ENCODE assay signal across 26 cellular contexts in the genomic region with DNA sequence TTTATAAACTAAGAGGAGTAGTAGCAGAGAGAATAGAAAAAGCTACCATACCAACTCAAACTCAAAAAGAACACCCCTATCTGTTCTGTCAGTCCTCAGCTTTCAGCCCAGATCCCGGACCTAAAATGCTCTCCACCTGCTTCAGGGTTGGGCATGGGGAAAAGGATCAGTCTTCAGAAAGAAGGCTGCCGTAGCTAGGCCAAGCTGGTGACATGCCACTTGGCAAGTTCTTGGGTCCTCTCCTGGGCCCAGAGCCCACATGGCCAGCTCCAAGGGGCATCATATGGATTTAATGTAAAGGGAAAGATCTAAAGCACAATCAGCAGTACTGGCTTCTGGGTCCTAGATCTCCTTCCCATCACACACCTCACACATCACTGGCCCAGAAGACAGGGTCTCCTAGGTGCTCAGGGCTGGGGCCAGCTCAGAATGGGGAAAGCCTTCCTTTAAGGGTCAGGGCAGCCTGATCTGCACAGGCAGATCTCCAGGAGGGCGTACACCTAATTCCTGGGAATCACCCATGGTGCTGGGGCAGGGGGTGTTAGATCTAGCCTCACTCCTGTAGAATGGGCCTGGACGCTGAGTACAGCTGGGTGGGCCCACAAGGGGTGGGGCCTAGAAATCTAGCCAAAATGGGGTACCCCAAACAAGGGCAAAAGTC. TPM values are rescaled to one million over a fixed set of nuclear protein-coding genes. Genes with fewer than 3 reads are reported as not detected.
A peak's percentile ranks its signal among the peaks of the same experiment; 100 is the strongest.
DNase-seq lines count a peak whose midpoint lies in the region; ATAC-seq and TF ChIP-seq lines count a peak whose summit lies in the region.
"Had no signal": no experiment of that assay in that cellular context is flagged by ENCODE, and none has a peak within 500 bp of the region (broad histone marks: within the 10 kb centered on the region; RNA-seq: fewer than 3 reads in every experiment).

No MANE protein-coding gene starts in this region.

- no peaks in the 10 kb centered on the region for H3K79me2 ChIP-seq in osteoblast (ENCODE audit: insufficient read depth, low read length)

- H4K20me1 ChIP-seq in osteoblast (ENCODE audit: insufficient read depth, low read length), result no peaks in the 10 kb centered on the region

- no peaks in the 10 kb centered on the region for H3K4me1 ChIP-seq in osteoblast (ENCODE audit: insufficient read depth, low read length)

- no peak overlapping the region for H3K4me3 ChIP-seq in H7 (ENCODE audit: insufficient read depth, low read depth, low read length)
- H3K4me3 ChIP-seq in osteoblast (ENCODE audit: insufficient read depth, low read length), result no peak overlapping the region
- H3K4me3 ChIP-seq: ovary, upper lobe of right lung had no signal

- no peak for TF ChIP-seq CTCF in GM10266 (IDR thresholded peaks at IDR 0.05; ENCODE audit: control insufficient read depth, insufficient read depth, low read depth, missing control alignments)
- TF ChIP-seq CTCF in endothelial cell (IDR thresholded peaks at IDR 0.05; ENCODE audit: unreplicated experiment), result no peak
- no peak for TF ChIP-seq CTCF in osteoblast (IDR thresholded peaks at IDR 0.05; ENCODE audit: extremely low read depth, low read depth, low read length)

- no peak overlapping the region for H3K27ac ChIP-seq in osteoblast (ENCODE audit: low read depth, low read length)
- H3K27ac ChIP-seq: HL-60, ovary, upper lobe of right lung had no signal

- peak overlapping the region; percentile 97 for H3K4me3 Mint-ChIP-seq in endothelial cell (ENCODE audit: unreplicated experiment)
- H3K4me3 Mint-ChIP-seq: activated B cell treated with CpG ODN at 0.5 μM for 24 hours; activated CD4-positive, alpha-beta memory T cell treated with anti-CD3 and anti-CD28 coated beads, Interleukin-2, amount 10 ng/mL, durations not matched to agents 7 days and 5 days; activated naive CD8-positive, alpha-beta T cell treated with anti-CD3 and anti-CD28 coated beads, Interleukin-2, amount 50 U/mL, for 24 hours; HFFc6 had no signal

- H3K27me3 ChIP-seq in H7 (ENCODE audit: control insufficient read depth, insufficient read depth, low read length) (peaks cover 98% of the 10 kb centered on the region), osteoblast (ENCODE audit: insufficient read depth, low read length) (peaks cover 93% of the 10 kb centered on the region)
- H3K27me3 ChIP-seq: ovary had no signal

- H3K36me3 Mint-ChIP-seq in endothelial cell (ENCODE audit: low read depth, unreplicated experiment), result peaks cover 24% of the 10 kb centered on the region

- no peak overlapping the region for H3K4me2 ChIP-seq in osteoblast (ENCODE audit: insufficient read depth, low read length)

- peak overlapping the region; percentile 88 for H3K27ac Mint-ChIP-seq in endothelial cell (ENCODE audit: unreplicated experiment)
- H3K27ac Mint-ChIP-seq: activated B cell treated with CpG ODN at 0.5 μM for 24 hours; activated CD4-positive, alpha-beta memory T cell treated with anti-CD3 and anti-CD28 coated beads, Interleukin-2, amount 10 ng/mL, durations not matched to agents 7 days and 5 days; activated naive CD8-positive, alpha-beta T cell treated with anti-CD3 and anti-CD28 coated beads, Interleukin-2, amount 50 U/mL, for 24 hours; HFFc6 had no signal

- no peaks in the 10 kb centered on the region for H3K9me3 Mint-ChIP-seq in endothelial cell (ENCODE audit: unreplicated experiment)
- H3K9me3 Mint-ChIP-seq: activated B cell treated with CpG ODN at 0.5 μM for 24 hours; activated CD4-positive, alpha-beta memory T cell treated with anti-CD3 and anti-CD28 coated beads, Interleukin-2, amount 10 ng/mL, durations not matched to agents 7 days and 5 days; activated naive CD8-positive, alpha-beta T cell treated with anti-CD3 and anti-CD28 coated beads, Interleukin-2, amount 50 U/mL, for 24 hours; HFFc6 had no signal

- H3K36me3 ChIP-seq in H7 (replicated peaks; ENCODE audit: control insufficient read depth, insufficient read depth, low read length) (no peaks in the 10 kb centered on the region), osteoblast (ENCODE audit: insufficient read depth, low read length) (no peaks in the 10 kb centered on the region)
- H3K36me3 ChIP-seq: ovary, upper lobe of right lung had no signal

- peaks cover 24% of the 10 kb centered on the region for H3K27me3 Mint-ChIP-seq in endothelial cell (ENCODE audit: unreplicated experiment)

- no peak for ATAC-seq in Right ventricle myocardium superior (ENCODE audit: poor library complexity)
- ATAC-seq: activated naive CD8-positive, alpha-beta T cell treated with anti-CD3 and anti-CD28 coated beads, Interleukin-2, amount 50 U/mL, for 24 hours; left lobe of liver had no signal

- H2AFZ ChIP-seq in osteoblast (ENCODE audit: low read length), result no peak overlapping the region

- H3K4me1 Mint-ChIP-seq in endothelial cell (ENCODE audit: unreplicated experiment), result peaks cover 63% of the 10 kb centered on the region

- H3K9me3 ChIP-seq in osteoblast (ENCODE audit: low read depth, low read length), result no peaks in the 10 kb centered on the region
- H3K9me3 ChIP-seq: ovary, upper lobe of right lung had no signal

- DNase-seq in GM10266 (ENCODE audit: extremely low spot score) (peak; percentile 35), H7 (peak; percentile 28), endothelial cell (ENCODE audit: low spot score) (no peak), osteoblast (ENCODE audit: insufficient read length, low spot score, missing footprints) (peak; percentile 85), NCI-H1930 (lab: John Stamatoyannopoulos, UW) (no peak), Right ventricle myocardium superior (no peak)
- no peak for DNase-seq in stimulated activated CD4-positive, alpha-beta T cell treated with anti-CD3 and anti-CD28 coated beads, Interleukin-2, amount 100 ng/mL, for 24 hours
- DNase-seq: activated B cell treated with CpG ODN at 0.5 μM for 24 hours; activated CD4-positive, alpha-beta memory T cell treated with anti-CD3 and anti-CD28 coated beads, Interleukin-2, amount 10 ng/mL, durations not matched to agents 7 days and 5 days; activated effector memory CD4-positive, alpha-beta T cell treated with Interleukin-2 at 50 U/mL for 16 hours; activated naive CD8-positive, alpha-beta T cell treated with anti-CD3 and anti-CD28 coated beads, Interleukin-2, amount 50 U/mL, for 24 hours; DND-41; dorsolateral prefrontal cortex; HFFc6; NCI-H1694; NCI-H2171; NCI-H524 treated with DMSO at 0.1 percent for 48 hours; ovary; stimulated activated CD4-positive, alpha-beta T cell treated with anti-CD3 and anti-CD28 coated beads, Interleukin-1b, Interleukin-23, amount 100 ng/mL, for 48 hours; upper lobe of right lung had no signal

- intact Hi-C loops in Right ventricle myocardium superior (cut with DNase I), result no loop called here

RNA-seq across cellular contexts. Expression of gene VAX1, which starts 2.5 kb away (rescaled TPM):
- 0.62 and 0.81 TPM in 2 replicates for total RNA-seq in H7 (2014; rRNA removed; shearing (Covaris generic))
- total RNA-seq in endothelial cell (ENCODE audit: unreplicated experiment) (26.3 TPM), osteoblast (not detected in 2 replicates), Right ventricle myocardium superior (not detected)
- total RNA-seq: activated B cell treated with CpG ODN at 0.5 μM for 24 hours; activated CD4-positive, alpha-beta memory T cell treated with anti-CD3 and anti-CD28 coated beads, Interleukin-2, amount 10 ng/mL, durations not matched to agents 7 days and 5 days; cerebellum; HepG2; HFFc6; left lobe of liver; mesenteric fat pad; ovary; smooth muscle cell; upper lobe of right lung had no signal

Comparison
In these comparisons a context has a peak if more than half of its experiments do, and no peak if none do; other contexts are left out.
1. DNase-seq: peak in GM10266 (single experiment), H7 (single experiment) and osteoblast (single experiment); none in endothelial cell (single experiment), NCI-H1930 (0 of 2), stimulated activated CD4-positive, alpha-beta T cell treated with anti-CD3 and anti-CD28 coated beads, Interleukin-2, amount 100 ng/mL, for 24 hours (0 of 2) and Right ventricle myocardium superior (single experiment).
2. RNA of gene VAX1, which starts 2.5 kb away (total RNA-seq): 26.3 TPM in endothelial cell (single experiment); 0.62 to 0.81 TPM in H7, not detected in Right ventricle myocardium superior (single experiment) and not detected in osteoblast; every median in the first group is over 10 times any median in the second.